ENCODE assay signal across 21 cellular contexts in the genomic region with DNA sequence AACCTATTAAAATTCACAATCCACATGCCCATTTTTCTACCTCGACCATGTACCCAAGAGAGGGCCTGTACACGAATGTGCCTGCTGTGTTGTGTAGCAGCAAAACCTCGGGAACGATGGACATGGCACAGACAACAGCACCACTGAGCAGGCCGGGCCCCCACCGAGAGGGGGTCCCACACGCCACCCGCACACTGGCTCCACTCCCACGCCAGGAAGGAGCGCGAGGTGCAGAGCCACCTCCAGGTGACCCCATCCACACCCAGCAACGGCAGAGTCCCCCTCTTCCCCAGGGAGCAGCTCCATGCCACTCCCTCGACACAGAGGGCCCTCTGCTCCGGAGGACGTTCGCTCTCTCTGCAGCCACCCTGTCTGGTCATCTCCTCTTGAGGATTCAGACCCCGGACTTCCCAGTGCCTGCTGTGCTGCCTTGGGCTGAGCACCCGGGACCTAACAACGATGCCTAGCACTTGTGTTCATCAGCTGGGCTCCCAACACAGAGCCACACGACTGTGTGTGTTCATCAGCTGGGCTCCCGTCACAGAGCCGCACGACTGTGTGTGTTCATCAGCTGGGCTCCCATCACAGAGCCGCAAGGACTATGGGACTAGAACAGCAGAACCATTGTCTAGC. TPM values are rescaled to one million over a fixed set of nuclear protein-coding genes. Genes with fewer than 3 reads are reported as not detected.
"Had no signal": no experiment of that assay in that cellular context is flagged by ENCODE, and none has a peak within 500 bp of the region (broad histone marks: within the 10 kb centered on the region; RNA-seq: fewer than 3 reads in every experiment).

No MANE protein-coding gene starts in this region.

- H3K27me3 Mint-ChIP-seq: activated naive CD8-positive, alpha-beta T cell had no signal

- H3K36me3 Mint-ChIP-seq: activated naive CD8-positive, alpha-beta T cell; naive B cell had no signal

- H3K27ac Mint-ChIP-seq: activated naive CD8-positive, alpha-beta T cell; activated T-cell treated with anti-CD3 and anti-CD28 coated beads, Interleukin-2, amount 50 U/mL, for 72 hours; naive B cell; T-helper 1 cell treated with Interleukin-12 subunit alpha and Interleukin-12 subunit beta and Interleukin-4 antibody, amounts not matched to agents 30 μg/mL and 1 μg/mL, for 36 hours had no signal

- H3K9me3 Mint-ChIP-seq: activated T-cell treated with anti-CD3 and anti-CD28 coated beads, Interleukin-2, amount 50 U/mL, for 72 hours; naive B cell; T-helper 1 cell treated with Interleukin-12 subunit alpha and Interleukin-12 subunit beta and Interleukin-4 antibody, amounts not matched to agents 30 μg/mL and 1 μg/mL, for 36 hours had no signal

- H3K9me3 ChIP-seq: mucosa of descending colon, pancreas, tibial nerve, uterus had no signal

- H3K4me1 ChIP-seq: foreskin keratinocyte, pancreas, tibial nerve, uterus had no signal

- DNase-seq: activated CD4-positive, alpha-beta T cell treated with anti-CD3 and anti-CD28 coated beads, Interleukin-2, amount 50 U/mL, for 4 hours; activated T-cell treated with anti-CD3 and anti-CD28 coated beads, Interleukin-2, amount 50 U/mL, for 72 hours; foreskin keratinocyte; mammary epithelial cell; mucosa of descending colon; naive B cell; stimulated activated CD4-positive, alpha-beta T cell treated with anti-CD3 and anti-CD28 coated beads, Interleukin-12 subunit alpha, Interleukin-12 subunit beta, amount 100 ng/mL, for 4 hours; stimulated activated CD4-positive, alpha-beta T cell treated with anti-CD3 and anti-CD28 coated beads, Interleukin-1b, Interleukin-23, amount 100 ng/mL, for 48 hours; stimulated activated naive CD4-positive, alpha-beta T cell treated with Interleukin-2 at 50 U/mL for 16 hours; uterus had no signal

- H3K4me3 Mint-ChIP-seq: activated naive CD8-positive, alpha-beta T cell; activated T-cell treated with anti-CD3 and anti-CD28 coated beads, Interleukin-2, amount 50 U/mL, for 72 hours; naive B cell; T-helper 1 cell treated with Interleukin-12 subunit alpha and Interleukin-12 subunit beta and Interleukin-4 antibody, amounts not matched to agents 30 μg/mL and 1 μg/mL, for 36 hours had no signal

- ATAC-seq: activated CD4-positive, CD25-positive, alpha-beta regulatory T cell treated with anti-CD3 and anti-CD28 coated beads, Interleukin-2, amount 50 U/mL, for 24 hours; activated T-cell treated with anti-CD3 and anti-CD28 coated beads, Interleukin-2, amount 50 U/mL, for 72 hours; foreskin keratinocyte; left lobe of liver; mucosa of descending colon had no signal

- H3K27ac ChIP-seq: cardiac muscle cell, dorsolateral prefrontal cortex, epithelial cell of prostate, foreskin keratinocyte, pancreas, tibial nerve, uterus had no signal

- H3K4me3 ChIP-seq: cardiac muscle cell, mucosa of descending colon, pancreas, tibial nerve, uterus had no signal

- H3K27me3 ChIP-seq: cardiac muscle cell, foreskin keratinocyte, pancreas, tibial nerve, uterus had no signal

- H3K36me3 ChIP-seq: cardiac muscle cell, pancreas, tibial nerve, uterus had no signal

RNA-seq across cellular contexts. Expression of a gene that starts 25.3 kb away (rescaled TPM):
- total RNA-seq: activated CD8-positive, alpha-beta memory T cell treated with anti-CD3 and anti-CD28 coated beads for 36 hours; activated T-cell treated with anti-CD3 and anti-CD28 coated beads, Interleukin-2, amount 50 U/mL, for 72 hours; foreskin keratinocyte had no signal
- polyA plus RNA-seq: foreskin keratinocyte, keratinocyte had no signal
